19 cellular contexts compared by ENCODE assay signal in genomic region chr5:76542236-76542635, GRCh38.
DNase-seq lines count a peak whose midpoint lies in the region; ATAC-seq and TF ChIP-seq lines count a peak whose summit lies in the region.
"Had no signal": no experiment of that assay in that cellular context is flagged by ENCODE, and none has a peak within 500 bp of the region (broad histone marks: within the 10 kb centered on the region; RNA-seq: fewer than 3 reads in every experiment).

No MANE protein-coding gene starts in this region.

- H3K27ac Mint-ChIP-seq in activated naive CD4-positive, alpha-beta T cell treated with anti-CD3 and anti-CD28 coated beads, Interleukin-2, amount 50 U/mL, for 24 hours = peak overlapping the region; percentile 96
- peak overlapping the region; percentile 92 for H3K27ac Mint-ChIP-seq in activated CD8-positive, alpha-beta T cell treated with anti-CD3 and anti-CD28 coated beads for 36 hours

- intact Hi-C loops in activated CD8-positive, alpha-beta T cell treated with anti-CD3 and anti-CD28 coated beads for 36 hours (cut with micrococcal nuclease) = loop anchor here (2.0 to 10.0 kb wide), 3 partner anchors 69 to 1027 kb away; partner anchors contain the start of genes CERT1 and POLK
- intact Hi-C loops in transverse colon (cut with DNase I; ENCODE audit: low total_unique reads) = no loop called here

- no peak for TF ChIP-seq POLR2A in transverse colon (IDR thresholded peaks at IDR 0.05)

- H3K27ac ChIP-seq in muscle layer of duodenum (ENCODE audit: low read length) (peak overlapping the region; percentile 45), transverse colon (peak overlapping the region in 3 of 4 donors; percentile 42 to 63 (median 53))

- ATAC-seq in activated CD8-positive, alpha-beta T cell treated with anti-CD3 and anti-CD28 coated beads for 36 hours = no peak
- no peak for ATAC-seq in HG02759 (IDR thresholded peaks at IDR 0.05; ENCODE audit: unreplicated experiment)
- ATAC-seq: esophagus mucosa, SK-N-SH treated with all-trans-retinoic acid at 6 μM for 48 hours had no signal

- H3K27me3 ChIP-seq in muscle layer of duodenum (ENCODE audit: low read depth, low read length) (no peaks in the 10 kb centered on the region), transverse colon (no peaks in the 10 kb centered on the region)
- H3K27me3 ChIP-seq: gastroesophageal sphincter, neutrophil had no signal

- 87 to 100% methylated on average over 1 to 6 of the region's 6 CpGs for WGBS in transverse colon (ENCODE audit: low coverage in 1 of 2), 2 donors

- in situ Hi-C loops in transverse colon (cut with MboI; ENCODE audit: low pct_ligation_motif_present in 1 of 4, low pct_unique_long_range_greater_than_20kb in 1 of 4, low sequenced_read_pairs in 3 of 4) = loop anchor here in 3 of 4 donors (10.0 to 25.0 kb wide), 2 partner anchors 130 to 137 kb away; partner anchors contain the start of gene IQGAP2 (in 3 of the 3)

- no peaks in the 10 kb centered on the region for H3K9me3 Mint-ChIP-seq in activated naive CD4-positive, alpha-beta T cell treated with anti-CD3 and anti-CD28 coated beads, Interleukin-2, amount 50 U/mL, for 24 hours
- peaks cover 2% of the 10 kb centered on the region for H3K9me3 Mint-ChIP-seq in activated CD8-positive, alpha-beta T cell treated with anti-CD3 and anti-CD28 coated beads for 36 hours
- H3K9me3 Mint-ChIP-seq: IgD-negative memory B cell had no signal

- peaks cover 85% of the 10 kb centered on the region for H3K4me1 Mint-ChIP-seq in activated naive CD4-positive, alpha-beta T cell treated with anti-CD3 and anti-CD28 coated beads, Interleukin-2, amount 50 U/mL, for 24 hours
- peaks cover 71% of the 10 kb centered on the region for H3K4me1 Mint-ChIP-seq in activated CD8-positive, alpha-beta T cell treated with anti-CD3 and anti-CD28 coated beads for 36 hours (ENCODE audit: low read depth)

- H3K4me3 Mint-ChIP-seq in activated naive CD4-positive, alpha-beta T cell treated with anti-CD3 and anti-CD28 coated beads, Interleukin-2, amount 50 U/mL, for 24 hours = peak overlapping the region; percentile 82
- H3K4me3 Mint-ChIP-seq in activated CD8-positive, alpha-beta T cell treated with anti-CD3 and anti-CD28 coated beads for 36 hours = no peak overlapping the region
- H3K4me3 Mint-ChIP-seq: IgD-negative memory B cell had no signal

- POLR2A ChIA-PET in activated CD8-positive, alpha-beta T cell treated with anti-CD3 and anti-CD28 coated beads for 36 hours (lab: Charles Lee) = interaction anchor here (0.6 to 4.0 kb wide), 6 partner anchors 13 to 139 kb away, joined by 3 to 53 read pairs (median 4); partner anchors contain the start of gene IQGAP2

- H3K4me3 ChIP-seq in muscle layer of duodenum (ENCODE audit: low read depth in 1 of 2, low read length in 2 of 2) = no peak overlapping the region
- no peak overlapping the region for H3K4me3 ChIP-seq in transverse colon
- H3K4me3 ChIP-seq: gastroesophageal sphincter had no signal

- no peaks in the 10 kb centered on the region for H3K36me3 ChIP-seq in muscle layer of duodenum (ENCODE audit: control insufficient read depth in 1 of 2, insufficient read depth in 2 of 2, low read length in 2 of 2)
- H3K36me3 ChIP-seq in transverse colon = no peaks in the 10 kb centered on the region
- H3K36me3 ChIP-seq: gastroesophageal sphincter, neutrophil had no signal

- H3K36me3 Mint-ChIP-seq in activated naive CD4-positive, alpha-beta T cell treated with anti-CD3 and anti-CD28 coated beads, Interleukin-2, amount 50 U/mL, for 24 hours = peaks cover 2% of the 10 kb centered on the region
- peaks cover 4% of the 10 kb centered on the region for H3K36me3 Mint-ChIP-seq in activated CD8-positive, alpha-beta T cell treated with anti-CD3 and anti-CD28 coated beads for 36 hours (ENCODE audit: low read depth)

- no peaks in the 10 kb centered on the region for H3K9me3 ChIP-seq in muscle layer of duodenum (ENCODE audit: control insufficient read depth in 1 of 2, low read length in 2 of 2)
- H3K9me3 ChIP-seq in transverse colon = no peaks in the 10 kb centered on the region
- H3K9me3 ChIP-seq: gastroesophageal sphincter, neutrophil had no signal

- H3K4me1 ChIP-seq in muscle layer of duodenum (ENCODE audit: control insufficient read depth in 1 of 2, insufficient read depth in 2 of 2, low read length in 2 of 2) (peaks cover 4 to 14% of the 10 kb centered on the region in 2 donors), transverse colon (peaks cover 0 to 33% (median 13%) of the 10 kb centered on the region in 4 donors)

- TF ChIP-seq EP300 in transverse colon (IDR thresholded peaks at IDR 0.05; ENCODE audit: low read depth) = no peak

- TF ChIP-seq CTCF in activated CD8-positive, alpha-beta T cell treated with anti-CD3 and anti-CD28 coated beads for 36 hours (IDR thresholded peaks at IDR 0.05) = no peak
- TF ChIP-seq CTCF in transverse colon (IDR thresholded peaks at IDR 0.05) = no peak

- DNase-seq in activated naive CD4-positive, alpha-beta T cell (lab: John Stamatoyannopoulos, UW) = no peak
- DNase-seq in activated CD8-positive, alpha-beta T cell treated with anti-CD3 and anti-CD28 coated beads for 36 hours = no peak
- DNase-seq in transverse colon = no peak
- DNase-seq in NCI-H748 treated with DMSO at 0.1 percent for 48 hours (lab: John Stamatoyannopoulos, UW) = no peak
- no peak for DNase-seq in iPS-NIHi7 (ENCODE audit: extremely low spot score)
- DNase-seq: cerebellar nuclear complex, COR-L47, left cardiac atrium, MV-4-11, NCI-H187, NCI-H446 treated with DMSO at 0.1 percent for 48 hours had no signal

- H3K27me3 Mint-ChIP-seq in activated naive CD4-positive, alpha-beta T cell treated with anti-CD3 and anti-CD28 coated beads, Interleukin-2, amount 50 U/mL, for 24 hours = no peaks in the 10 kb centered on the region
- no peaks in the 10 kb centered on the region for H3K27me3 Mint-ChIP-seq in activated CD8-positive, alpha-beta T cell treated with anti-CD3 and anti-CD28 coated beads for 36 hours

- CTCF ChIA-PET in activated CD8-positive, alpha-beta T cell treated with anti-CD3 and anti-CD28 coated beads for 36 hours (lab: Charles Lee) = interaction anchor here (0.7 to 3.7 kb wide), 9 partner anchors 11 to 232 kb away, joined by 3 to 62 read pairs (median 3); partner anchors contain the start of gene IQGAP2
